In the genomic region with DNA sequence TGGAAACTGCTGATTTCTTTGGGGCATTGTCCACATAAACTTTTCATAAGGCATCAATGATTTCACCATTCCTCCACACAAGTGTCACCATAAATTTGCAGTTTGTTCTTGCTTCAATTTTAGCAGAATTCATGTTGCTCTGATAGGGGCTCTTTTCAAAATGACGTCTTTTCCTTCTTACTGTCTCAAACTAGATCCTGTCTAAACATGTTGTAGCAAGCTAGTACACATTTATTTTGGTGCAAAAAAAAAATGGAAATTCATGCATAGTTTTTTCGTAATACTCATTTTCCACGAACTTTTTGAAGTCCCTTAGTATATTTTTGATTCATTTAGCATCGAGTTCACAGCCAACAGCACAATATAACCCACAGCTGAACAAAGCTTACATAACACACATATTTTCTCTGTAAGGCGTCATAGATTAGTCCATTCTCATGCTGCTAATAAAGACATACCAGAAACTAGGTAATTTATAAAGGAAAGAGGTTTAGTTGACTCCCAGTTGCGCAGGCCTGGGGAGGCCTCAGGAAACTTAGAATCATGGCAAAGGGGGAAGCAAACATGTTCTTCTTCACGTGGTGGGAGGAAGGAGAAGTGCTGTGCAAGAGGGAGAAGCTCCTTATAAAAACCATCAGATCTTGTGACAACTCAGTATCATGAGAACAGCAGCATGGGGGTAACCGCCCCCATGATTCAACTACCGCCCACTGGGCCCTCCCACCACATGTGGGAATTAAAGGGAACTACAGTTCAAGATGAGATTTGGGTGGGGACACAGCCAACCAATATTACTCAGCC, we compare ENCODE assay signal across 1 cellular context.
TF ChIP-seq lines count a peak whose summit lies in the region.

No MANE protein-coding gene starts in this region.

TF ChIP-seq in liver, 16 proteins besides CTCF, POLR2A, EP300 and RAD21 (continued from another document):
- TF ChIP-seq, protein P1, sequence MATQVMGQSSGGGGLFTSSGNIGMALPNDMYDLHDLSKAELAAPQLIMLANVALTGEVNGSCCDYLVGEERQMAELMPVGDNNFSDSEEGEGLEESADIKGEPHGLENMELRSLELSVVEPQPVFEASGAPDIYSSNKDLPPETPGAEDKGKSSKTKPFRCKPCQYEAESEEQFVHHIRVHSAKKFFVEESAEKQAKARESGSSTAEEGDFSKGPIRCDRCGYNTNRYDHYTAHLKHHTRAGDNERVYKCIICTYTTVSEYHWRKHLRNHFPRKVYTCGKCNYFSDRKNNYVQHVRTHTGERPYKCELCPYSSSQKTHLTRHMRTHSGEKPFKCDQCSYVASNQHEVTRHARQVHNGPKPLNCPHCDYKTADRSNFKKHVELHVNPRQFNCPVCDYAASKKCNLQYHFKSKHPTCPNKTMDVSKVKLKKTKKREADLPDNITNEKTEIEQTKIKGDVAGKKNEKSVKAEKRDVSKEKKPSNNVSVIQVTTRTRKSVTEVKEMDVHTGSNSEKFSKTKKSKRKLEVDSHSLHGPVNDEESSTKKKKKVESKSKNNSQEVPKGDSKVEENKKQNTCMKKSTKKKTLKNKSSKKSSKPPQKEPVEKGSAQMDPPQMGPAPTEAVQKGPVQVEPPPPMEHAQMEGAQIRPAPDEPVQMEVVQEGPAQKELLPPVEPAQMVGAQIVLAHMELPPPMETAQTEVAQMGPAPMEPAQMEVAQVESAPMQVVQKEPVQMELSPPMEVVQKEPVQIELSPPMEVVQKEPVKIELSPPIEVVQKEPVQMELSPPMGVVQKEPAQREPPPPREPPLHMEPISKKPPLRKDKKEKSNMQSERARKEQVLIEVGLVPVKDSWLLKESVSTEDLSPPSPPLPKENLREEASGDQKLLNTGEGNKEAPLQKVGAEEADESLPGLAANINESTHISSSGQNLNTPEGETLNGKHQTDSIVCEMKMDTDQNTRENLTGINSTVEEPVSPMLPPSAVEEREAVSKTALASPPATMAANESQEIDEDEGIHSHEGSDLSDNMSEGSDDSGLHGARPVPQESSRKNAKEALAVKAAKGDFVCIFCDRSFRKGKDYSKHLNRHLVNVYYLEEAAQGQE (IDR thresholded peaks at IDR 0.05), result no peak
- TF ChIP-seq HNF4G (IDR thresholded peaks at IDR 0.05), result no peak
